In the genomic region with DNA sequence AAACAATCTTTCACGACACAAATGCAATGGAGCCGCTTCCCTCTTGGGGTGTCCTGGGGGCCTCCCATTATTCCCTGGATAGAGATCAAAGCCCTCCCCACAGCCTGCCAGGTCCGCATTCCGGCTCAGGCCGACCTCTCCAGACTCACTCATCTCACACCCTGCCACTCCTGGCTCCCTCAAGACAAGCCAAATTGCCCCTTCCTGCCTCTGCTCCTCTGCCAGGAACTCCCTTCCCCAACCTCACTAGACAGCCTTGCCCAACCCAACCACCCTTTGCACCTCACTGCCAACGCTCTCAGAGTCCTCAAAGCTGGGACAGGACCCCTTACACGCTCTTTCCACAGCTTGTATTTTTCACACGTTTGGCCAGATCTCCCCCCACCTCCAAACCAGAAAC, we compare ENCODE assay signal across 8 cellular contexts. TPM values are rescaled to one million over a fixed set of nuclear protein-coding genes. Genes with fewer than 3 reads are reported as not detected.
DNase-seq lines count a peak whose midpoint lies in the region; ATAC-seq and TF ChIP-seq lines count a peak whose summit lies in the region.

No MANE protein-coding gene starts in this region.

- peaks cover 14 to 27% of the 10 kb centered on the region in 2 donors for H3K4me1 ChIP-seq in breast epithelium
- peaks cover 19% of the 10 kb centered on the region for H3K4me1 ChIP-seq in mucosa of descending colon (ENCODE audit: low read depth)
- peaks cover 0 to 30% of the 10 kb centered on the region in 2 donors for H3K4me1 ChIP-seq in uterus

- H3K36me3 ChIP-seq in breast epithelium: no peaks in the 10 kb centered on the region
- no peaks in the 10 kb centered on the region for H3K36me3 ChIP-seq in mucosa of descending colon (ENCODE audit: low read depth)
- H3K36me3 ChIP-seq in uterus: no peaks in the 10 kb centered on the region

- DNase-seq in Right ventricle myocardium inferior (ENCODE audit: missing footprints) (peak; percentile 7), left cardiac atrium (no peak), breast epithelium (ENCODE audit: low spot score in 2 of 2) (no peak), mucosa of descending colon (peak in 1 of 3 donors; percentile 41), uterus (no peak), NCI-H2227 treated with DMSO at 0.1 percent for 48 hours (lab: John Stamatoyannopoulos, UW) (no peak), NCI-H1694 treated with DMSO at 0.1 percent for 48 hours (lab: John Stamatoyannopoulos, UW) (no peak)

- TF ChIP-seq POLR2A in breast epithelium (IDR thresholded peaks at IDR 0.05) (no peak), uterus (IDR thresholded peaks at IDR 0.05) (no peak)

- H3K4me3 ChIP-seq in breast epithelium (peak overlapping the region; percentile 87 to 95 (median 91)), mucosa of descending colon (no peak overlapping the region), uterus (peak overlapping the region; percentile 69 to 95)

- H3K9me3 ChIP-seq in breast epithelium: no peaks in the 10 kb centered on the region
- no peaks in the 10 kb centered on the region for H3K9me3 ChIP-seq in mucosa of descending colon
- H3K9me3 ChIP-seq in uterus: no peaks in the 10 kb centered on the region

- intact Hi-C loops in Right ventricle myocardium inferior (cut with DNase I): no loop called here
- intact Hi-C loops in left cardiac atrium (cut with DNase I): no loop called here
- intact Hi-C loops in breast epithelium (cut with DNase I; ENCODE audit: low total_unique reads): no loop called here
- intact Hi-C loops in mucosa of descending colon (cut with DNase I, micrococcal nuclease): no loop called here
- intact Hi-C loops in uterus (cut with DNase I; ENCODE audit: low total_unique reads): no loop called here

- H3K27ac ChIP-seq in breast epithelium (peak overlapping the region; percentile 82 to 94), uterus (peak overlapping the region in 1 of 2 donors; percentile 87)

- ATAC-seq in Right ventricle myocardium inferior: no peak
- ATAC-seq in left cardiac atrium: no peak
- ATAC-seq in mucosa of descending colon: peak; percentile 5
- no peak for ATAC-seq in GM18517 (IDR thresholded peaks at IDR 0.05; ENCODE audit: unreplicated experiment)

- TF ChIP-seq CTCF in breast epithelium (IDR thresholded peaks at IDR 0.05): no peak
- TF ChIP-seq CTCF in mucosa of descending colon (IDR thresholded peaks at IDR 0.05): no peak
- TF ChIP-seq CTCF in uterus (IDR thresholded peaks at IDR 0.05): no peak

- H3K27me3 ChIP-seq in breast epithelium: no peaks in the 10 kb centered on the region
- H3K27me3 ChIP-seq in uterus: no peaks in the 10 kb centered on the region

RNA-seq across cellular contexts. Expression of a gene that starts 1.5 kb away (rescaled TPM):
- total RNA-seq in Right ventricle myocardium inferior: 61.5 TPM
- total RNA-seq in left cardiac atrium: 10 to 100 TPM; 60.8 to 66.1 TPM
- total RNA-seq in breast epithelium: 10 to 100 TPM; 62.4 to 81.3 (median 76.0) TPM
- 10 to 100 TPM; 60.9 to 65.8 (median 65.8) TPM for total RNA-seq in mucosa of descending colon
- total RNA-seq in uterus: 100 to 1,000 TPM in 1 of 4 donors, 10 to 100 TPM in 3; 33.8 to 142 (median 63.7) TPM

RNA-seq across cellular contexts. Expression of a gene that starts 20.4 kb away (rescaled TPM):
- total RNA-seq in Right ventricle myocardium inferior (11.0 TPM), left cardiac atrium (10 to 100 TPM in 1 of 2 donors, 1 to 10 TPM in 1; 9.9 to 12.9 TPM), breast epithelium (1 to 10 TPM; 2.9 to 4.6 (median 4.1) TPM), mucosa of descending colon (10 to 100 TPM; 22.6 to 26.5 (median 25.6) TPM), uterus (10 to 100 TPM in 1 of 4 donors, 1 to 10 TPM in 1, under 1 TPM in 1, not detected in 1; 0.26 to 17.7 (median 3.9) TPM)

RNA-seq across cellular contexts. Expression of a gene that starts 21.4 kb away (rescaled TPM):
- total RNA-seq in Right ventricle myocardium inferior (1.6 TPM), left cardiac atrium (1 to 10 TPM; 2.3 to 3.0 TPM), breast epithelium (1 to 10 TPM; 1.1 to 5.4 (median 4.9) TPM), mucosa of descending colon (10 to 100 TPM; 12.5 to 21.9 (median 19.6) TPM), uterus (1 to 10 TPM; 1.0 to 5.5 (median 2.8) TPM)

RNA-seq across cellular contexts. Expression of a gene that starts 21.4 kb away (rescaled TPM):
- total RNA-seq in Right ventricle myocardium inferior (17.9 TPM), left cardiac atrium (10 to 100 TPM; 21.4 to 22.8 TPM), breast epithelium (10 to 100 TPM; 41.4 to 66.6 (median 44.6) TPM), mucosa of descending colon (10 to 100 TPM; 57.2 to 61.3 (median 59.8) TPM), uterus (10 to 100 TPM in 3 of 4 donors, 1 to 10 TPM in 1; 9.5 to 68.9 (median 28.0) TPM)

RNA-seq across cellular contexts. Expression of a gene that starts 35.5 kb away (rescaled TPM):
- total RNA-seq in Right ventricle myocardium inferior (17.8 TPM), left cardiac atrium (10 to 100 TPM; 14.8 to 22.3 TPM), breast epithelium (10 to 100 TPM; 10.4 to 25.2 (median 19.7) TPM), mucosa of descending colon (10 to 100 TPM; 45.4 to 54.3 (median 50.2) TPM), uterus (10 to 100 TPM in 2 of 4 donors, 1 to 10 TPM in 2; 1.5 to 67.4 (median 25.1) TPM)
